ENCODE assay signal across 16 cellular contexts in the genomic region with DNA sequence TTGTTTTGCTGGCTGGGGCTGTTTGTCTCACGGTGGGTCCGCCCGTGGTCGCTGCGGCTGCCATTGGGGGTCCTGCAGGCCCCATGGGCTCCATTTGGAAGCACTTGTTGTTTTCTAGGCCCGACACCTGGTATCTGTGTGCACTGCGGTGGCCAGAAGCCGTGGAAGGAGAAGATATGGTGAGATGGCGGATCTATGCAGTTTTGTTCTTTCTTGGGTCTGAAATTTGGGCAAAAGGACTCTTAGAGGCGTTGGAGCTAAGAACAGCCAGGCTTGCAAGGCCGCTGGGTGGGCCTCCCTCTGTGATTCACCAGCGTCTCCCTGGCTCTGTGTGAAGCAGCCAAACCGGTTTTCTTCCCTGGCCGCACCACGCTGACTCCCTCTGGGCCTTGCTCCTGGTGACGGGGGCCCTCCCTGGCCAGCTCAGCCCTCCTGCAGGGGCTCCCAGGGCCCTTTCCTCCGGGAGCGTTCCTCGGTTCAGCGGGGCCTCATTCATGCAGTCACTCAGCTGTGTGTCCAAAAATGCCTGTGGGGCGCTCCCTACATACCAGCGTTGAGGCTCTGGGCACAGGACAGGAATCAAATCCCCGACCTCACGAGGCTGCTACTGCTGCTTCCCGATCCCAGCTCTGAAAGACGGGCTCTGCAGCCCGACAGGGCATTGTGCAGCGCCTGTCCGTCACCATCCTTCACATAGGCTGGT.
DNase-seq lines count a peak whose midpoint lies in the region; ATAC-seq, FAIRE-seq and TF ChIP-seq lines count a peak whose summit lies in the region.
"Had no signal": no experiment of that assay in that cellular context is flagged by ENCODE, and none has a peak within 500 bp of the region (broad histone marks: within the 10 kb centered on the region; RNA-seq: fewer than 3 reads in every experiment).

No MANE protein-coding gene starts in this region.

- no peak for TF ChIP-seq CTCF in HCT116 (IDR thresholded peaks at IDR 0.05 in 2 of 3, conservative IDR thresholded peaks at IDR 0.05 in 1 of 3; ENCODE audit: borderline replicate concordance in 1 of 3, insufficient read depth in 1 of 3, low read depth in 2 of 3, low read length in 2 of 3)
- no peak for TF ChIP-seq CTCF in VCaP (conservative IDR thresholded peaks at IDR 0.05)
- TF ChIP-seq CTCF in foreskin fibroblast (IDR thresholded peaks at IDR 0.05; ENCODE audit: low read depth, low read length): no peak
- no peak for TF ChIP-seq CTCF in OCI-LY7 (conservative IDR thresholded peaks at IDR 0.05; ENCODE audit: low read length)

- H3K36me3 ChIP-seq in HCT116 (ENCODE audit: control insufficient read depth in 1 of 2, insufficient read depth in 2 of 2, low read length in 2 of 2) (no peaks in the 10 kb centered on the region), small intestine (ENCODE audit: control insufficient read depth in 2 of 2, insufficient read depth in 2 of 2, low read length in 2 of 2) (no peaks in the 10 kb centered on the region), OCI-LY7 (ENCODE audit: insufficient read depth, low read length) (no peaks in the 10 kb centered on the region)
- H3K36me3 ChIP-seq: BLaER1 had no signal

- H3K4me1 ChIP-seq in HCT116 (ENCODE audit: control insufficient read depth in 1 of 2, insufficient read depth in 2 of 2, low read length in 2 of 2) (peaks cover 35 to 46% of the 10 kb centered on the region in 2 experiments), small intestine (ENCODE audit: control insufficient read depth in 2 of 2, insufficient read depth in 1 of 2, low read depth in 1 of 2, low read length in 1 of 2) (peaks cover 0 to 3% of the 10 kb centered on the region in 2 donors), OCI-LY7 (ENCODE audit: insufficient read depth, low read length, poor library complexity, severe bottlenecking) (no peaks in the 10 kb centered on the region)
- H3K4me1 ChIP-seq: BLaER1 had no signal

- H3K4me3 ChIP-seq in HCT116 (replicated peaks in 1 of 2; ENCODE audit: low read depth in 1 of 2, low read length in 2 of 2) (peak overlapping the region in 1 of 2 experiments; percentile 10; a peak in 2 of 4 replicates), small intestine (ENCODE audit: low read depth in 1 of 2, low read length in 2 of 2) (no peak overlapping the region), foreskin fibroblast (ENCODE audit: low read depth in 1 of 2, low read length in 2 of 2) (no peak overlapping the region), OCI-LY7 (ENCODE audit: low read depth, low read length, poor library complexity, severe bottlenecking) (no peak overlapping the region)
- H3K4me3 ChIP-seq: BLaER1, GM23248 had no signal

- H3K4me2 ChIP-seq in HCT116 (ENCODE audit: low read length) (peak overlapping the region; percentile 71), OCI-LY7 (ENCODE audit: low read length) (no peak overlapping the region)
- H3K4me2 ChIP-seq: BLaER1 had no signal

- DNase-seq in HCT116 (ENCODE audit: low read depth, low spot score): peak; percentile 77
- DNase-seq in left colon: peak; percentile 54 to 75
- peak; percentile 80 for DNase-seq in small intestine
- no peak for DNase-seq in foreskin fibroblast
- no peak for DNase-seq in OCI-LY7 (ENCODE audit: low spot score)
- DNase-seq in NK-92 (lab: John Stamatoyannopoulos, UW; ENCODE audit: unreplicated experiment): no peak
- DNase-seq: activated CD8-positive, alpha-beta memory T cell treated with anti-CD3 and anti-CD28 coated beads, Interleukin-2, amount 50 U/mL, for 48 hours; GM23248; NCI-H1694 treated with DMSO at 0.1 percent for 48 hours; stimulated activated CD4-positive, alpha-beta T cell treated with anti-CD3 and anti-CD28 coated beads, Interleukin-4, amount 100 ng/mL, for 4 hours had no signal

- RAD21 ChIA-PET in HCT116 (lab: Charles Lee; ENCODE audit: low non-redundant PET in 1 of 2, low total read pairs in 2 of 2, uncharacterized antibody in 2 of 2, unreplicated experiment in 2 of 2): interaction anchor here in 1 of 2 experiments (1.5 kb wide), 1 partner anchor 30 kb away, joined by 3 read pairs; no protein-coding TSS in a partner anchor

- H2AFZ ChIP-seq in HCT116 (ENCODE audit: low read depth, low read length, poor library complexity, severe bottlenecking) (peak overlapping the region; percentile 19), OCI-LY7 (ENCODE audit: low read length) (no peak overlapping the region)
- H2AFZ ChIP-seq: GM23248 had no signal

- intact Hi-C loops in HCT116 (cut with micrococcal nuclease): loop anchor here (1.0 kb wide), 2 partner anchors 29 to 38 kb away; no protein-coding TSS in a partner anchor
- intact Hi-C loops in left colon (cut with DNase I, micrococcal nuclease): no loop called here
- intact Hi-C loops in OCI-LY7 (cut with micrococcal nuclease; ENCODE audit: unreplicated experiment): no loop called here

- H4K20me1 ChIP-seq in HCT116 (ENCODE audit: insufficient read depth) (no peaks in the 10 kb centered on the region), OCI-LY7 (ENCODE audit: insufficient read depth, low read length) (no peaks in the 10 kb centered on the region)
- H4K20me1 ChIP-seq: BLaER1 had no signal

- H3K27me3 ChIP-seq in HCT116 (ENCODE audit: insufficient read depth, low read length): no peaks in the 10 kb centered on the region
- no peaks in the 10 kb centered on the region for H3K27me3 ChIP-seq in small intestine (ENCODE audit: control insufficient read depth in 2 of 2, insufficient read depth in 2 of 2, low read length in 2 of 2)
- H3K27me3 ChIP-seq: BLaER1 had no signal

- H3K9ac ChIP-seq in HCT116 (ENCODE audit: low read length): peak overlapping the region; percentile 52
- H3K9ac ChIP-seq: BLaER1, GM23248 had no signal

- no peak for FAIRE-seq in small intestine (lab: Jason Lieb, UNC)
- FAIRE-seq: colon, G401.6 had no signal

- H3K9me3 ChIP-seq in HCT116 (ENCODE audit: control insufficient read depth in 1 of 2, insufficient read depth in 1 of 2, low read depth in 1 of 2, low read length in 2 of 2) (no peaks in the 10 kb centered on the region), small intestine (ENCODE audit: control insufficient read depth, low read depth) (no peaks in the 10 kb centered on the region), OCI-LY7 (ENCODE audit: low read length) (no peaks in the 10 kb centered on the region)
- H3K9me3 ChIP-seq: BLaER1 had no signal

- BruUV-seq in HCT116 (replicated peaks; lab: Mats Ljungman, UMichigan): no TSS peak
- BruUV-seq in OCI-LY7 (replicated peaks; lab: Mats Ljungman, UMichigan): no TSS peak

- H3K27ac ChIP-seq in HCT116 (ENCODE audit: low read depth, low read length): peak overlapping the region; percentile 60
- H3K27ac ChIP-seq in VCaP: peak overlapping the region; percentile 22; the same call in 1 of the 2 replicates
- H3K27ac ChIP-seq in small intestine (ENCODE audit: low read depth in 1 of 2, low read length in 1 of 2): peak overlapping the region in 1 of 2 donors; percentile 36
- no peak overlapping the region for H3K27ac ChIP-seq in OCI-LY7 (ENCODE audit: low read depth, low read length, poor library complexity, severe bottlenecking)
- H3K27ac ChIP-seq: BLaER1, GM23248 had no signal

- peak; percentile 87 for ATAC-seq in HCT116
- ATAC-seq in left colon: peak; percentile 86
- ATAC-seq in HG02938 (IDR thresholded peaks at IDR 0.05; ENCODE audit: unreplicated experiment): no peak
- ATAC-seq: stimulated activated memory B cell treated with anti-CD40 and anti-IgM and Interleukin-4, amounts not matched to agents 10 μg/mL and 1 μg/mL and 100 μg/mL, for 72 hours had no signal

- peak; percentile 42; the same call in 1 of the 2 replicates for TF ChIP-seq RAD21 in HCT116 (IDR thresholded peaks at IDR 0.05; ENCODE audit: low read depth)

- POLR2A ChIA-PET in HCT116 (lab: Charles Lee): interaction anchor here (1.2 kb wide), 2 partner anchors 30 to 40 kb away, joined by 3 to 4 read pairs; no protein-coding TSS in a partner anchor
- POLR2A ChIA-PET in OCI-LY7 (lab: Charles Lee): interaction anchor here (0.7 kb wide), 1 partner anchor 295 kb away, joined by 3 read pairs; no protein-coding TSS in a partner anchor

- H3K79me2 ChIP-seq in HCT116 (ENCODE audit: insufficient read depth, low read length): no peaks in the 10 kb centered on the region
- no peaks in the 10 kb centered on the region for H3K79me2 ChIP-seq in OCI-LY7 (ENCODE audit: insufficient read depth, low read depth, low read length)

- WGBS in small intestine, 3 donors: 29 to 56% (median 42%) methylated on average over 29 of the region's 29 CpGs

- no peak for TF ChIP-seq POLR2A in HCT116 (IDR thresholded peaks at IDR 0.05; ENCODE audit: borderline replicate concordance, extremely low read depth, insufficient read depth, insufficient read length)

- CTCF ChIA-PET in HCT116 (lab: Charles Lee): interaction anchor here (1.7 kb wide), 1 partner anchor 30 kb away, joined by 4 read pairs; no protein-coding TSS in a partner anchor
- CTCF ChIA-PET in OCI-LY7 (lab: Charles Lee; ENCODE audit: unreplicated experiment): no interaction called here

- H3K9me2 ChIP-seq in HCT116 (ENCODE audit: insufficient read depth): no peaks in the 10 kb centered on the region
- H3K9me2 ChIP-seq in OCI-LY7 (ENCODE audit: insufficient read depth, low read length): no peaks in the 10 kb centered on the region

TF ChIP-seq in HCT116, 20 proteins besides CTCF, POLR2A, EP300 and RAD21:
- TF ChIP-seq, protein P1, sequence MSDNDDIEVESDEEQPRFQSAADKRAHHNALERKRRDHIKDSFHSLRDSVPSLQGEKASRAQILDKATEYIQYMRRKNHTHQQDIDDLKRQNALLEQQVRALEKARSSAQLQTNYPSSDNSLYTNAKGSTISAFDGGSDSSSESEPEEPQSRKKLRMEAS (IDR thresholded peaks at IDR 0.05): peak; percentile 91
- no peak for TF ChIP-seq ZNF274 (IDR thresholded peaks at IDR 0.05; ENCODE audit: low read depth, low read length)
- peak; percentile 95 for TF ChIP-seq SP1 (IDR thresholded peaks at IDR 0.05; ENCODE audit: low read depth)
- TF ChIP-seq ZFX (IDR thresholded peaks at IDR 0.05): peak; percentile 40; the same call in 1 of the 2 replicates
- TF ChIP-seq JUND (IDR thresholded peaks at IDR 0.05): peak; percentile 76
- peak; percentile 61 for TF ChIP-seq FOSL1 (IDR thresholded peaks at IDR 0.05; ENCODE audit: low read depth)
- TF ChIP-seq YY1 (IDR thresholded peaks at IDR 0.05; ENCODE audit: extremely low read depth, insufficient replicate concordance, low read depth, low read length): peak; percentile 35
- peak; percentile 90; the same call in 1 of the 2 replicates for TF ChIP-seq CBX3 (IDR thresholded peaks at IDR 0.05; ENCODE audit: low read depth)
- peak; percentile 42 for TF ChIP-seq POLR2AphosphoS5 (IDR thresholded peaks at IDR 0.05; ENCODE audit: low read depth, low read length)
- no peak for TF ChIP-seq EGR1 (IDR thresholded peaks at IDR 0.05; ENCODE audit: low read depth)

Comparison
In these comparisons a context has a peak if more than half of its experiments do, and no peak if none do; other contexts are left out.
1. DNase-seq: peak in HCT116 (single experiment), left colon (2 of 2) and small intestine (single experiment); none in foreskin fibroblast (0 of 2), OCI-LY7 (single experiment) and NK-92 (single experiment).